Comparison of ENCODE assay signal across 9 cellular contexts in the genomic region with DNA sequence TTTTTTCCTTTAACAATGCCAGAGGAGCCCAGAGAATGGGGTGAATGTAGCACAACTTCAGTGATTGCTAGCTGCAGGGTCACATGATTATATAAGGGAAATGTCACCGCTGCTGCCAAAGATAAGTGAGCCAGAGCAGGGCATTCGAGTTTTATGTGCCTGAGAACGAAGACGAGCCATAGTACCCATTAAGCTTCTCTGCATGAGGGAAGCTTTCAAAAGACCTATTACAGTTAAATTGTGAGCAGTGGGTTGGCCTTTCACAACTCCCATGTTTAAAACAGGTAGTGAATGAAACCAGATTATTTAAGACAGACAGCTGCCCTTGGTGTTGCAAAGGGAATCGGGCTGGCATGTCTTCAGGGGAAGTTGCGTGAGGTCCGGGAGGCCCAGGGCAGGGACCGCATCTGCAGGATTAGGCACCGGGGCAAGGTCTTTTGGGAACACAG.
DNase-seq lines count a peak whose midpoint lies in the region; ATAC-seq and TF ChIP-seq lines count a peak whose summit lies in the region.
"Had no signal": no experiment of that assay in that cellular context is flagged by ENCODE, and none has a peak within 500 bp of the region (broad histone marks: within the 10 kb centered on the region; RNA-seq: fewer than 3 reads in every experiment).

No MANE protein-coding gene starts in this region.

- H3K9ac ChIP-seq in endodermal cell (ENCODE audit: extremely low read depth, low read length, poor library complexity, severe bottlenecking) (no peak overlapping the region), subcutaneous abdominal adipose tissue (ENCODE audit: low read length in 5 of 5) (peak overlapping the region in 3 of 5 donors; percentile 4 to 57 (median 25))

- H3K27me3 ChIP-seq in endodermal cell (ENCODE audit: control insufficient read depth, insufficient read depth, low read length, poor library complexity, severe bottlenecking) (no peaks in the 10 kb centered on the region), subcutaneous abdominal adipose tissue (ENCODE audit: control insufficient read depth in 5 of 5, insufficient read depth in 4 of 5, low read length in 5 of 5) (no peaks in the 10 kb centered on the region), A673 (replicated peaks; ENCODE audit: insufficient read depth, low read depth, low read length, poor library complexity) (no peaks in the 10 kb centered on the region)
- H3K27me3 ChIP-seq: dorsolateral prefrontal cortex had no signal

- CTCF ChIA-PET in A673 (lab: Charles Lee) = no interaction called here

- H3K36me3 Mint-ChIP-seq in endodermal cell (ENCODE audit: low read depth) = peaks cover 2% of the 10 kb centered on the region

- H3K4me1 ChIP-seq in endodermal cell (ENCODE audit: control insufficient read depth, insufficient read depth, low read length) = peaks cover 31% of the 10 kb centered on the region
- H3K4me1 ChIP-seq in subcutaneous abdominal adipose tissue (ENCODE audit: control insufficient read depth in 5 of 5, insufficient read depth in 5 of 5, low read length in 5 of 5) = peaks cover 0 to 63% (median 51%) of the 10 kb centered on the region in 5 donors
- no peaks in the 10 kb centered on the region for H3K4me1 ChIP-seq in A673 (ENCODE audit: insufficient read depth, low read length, poor library complexity, severe bottlenecking)

- H3K4me3 Mint-ChIP-seq in endodermal cell = no peak overlapping the region

- TF ChIP-seq CTCF in endodermal cell (conservative IDR thresholded peaks at IDR 0.05) = no peak
- no peak for TF ChIP-seq CTCF in A673 (conservative IDR thresholded peaks at IDR 0.05; ENCODE audit: low read depth, low read length)

- peak; percentile 67 for DNase-seq in activated effector memory CD4-positive, alpha-beta T cell treated with anti-CD3 and anti-CD28 coated beads, Interleukin-2, amount 50 U/mL, for 16 hours
- no peak for DNase-seq in activated effector memory CD4-positive, alpha-beta T cell treated with Interleukin-2 at 50 U/mL for 16 hours
- DNase-seq in RPMI8226 (peak; percentile 22), endodermal cell (no peak), NCI-H1694 (lab: John Stamatoyannopoulos, UW) (no peak), A673 (ENCODE audit: low spot score) (no peak)
- DNase-seq: dorsolateral prefrontal cortex had no signal

- H3K4me3 ChIP-seq in endodermal cell (ENCODE audit: low read length) (peak overlapping the region; percentile 5), subcutaneous abdominal adipose tissue (ENCODE audit: low read depth in 1 of 5, low read length in 5 of 5) (peak overlapping the region in 4 of 5 donors; percentile 22 to 43 (median 34)), A673 (ENCODE audit: low read depth, low read length, poor library complexity, severe bottlenecking) (no peak overlapping the region)
- H3K4me3 ChIP-seq: dorsolateral prefrontal cortex had no signal

- no peak overlapping the region for H3K27ac Mint-ChIP-seq in endodermal cell

- H3K9me3 Mint-ChIP-seq in endodermal cell = no peaks in the 10 kb centered on the region

- H3K27ac ChIP-seq in endodermal cell (ENCODE audit: low read depth, low read length) (no peak overlapping the region), subcutaneous abdominal adipose tissue (ENCODE audit: low read depth, low read length) (peak overlapping the region; percentile 92), A673 (ENCODE audit: low read depth, low read length, poor library complexity, severe bottlenecking) (no peak overlapping the region)

- peaks cover 68% of the 10 kb centered on the region for H3K4me1 Mint-ChIP-seq in endodermal cell

- no peak for TF ChIP-seq POLR2A in GM18505 (IDR thresholded peaks at IDR 0.05; ENCODE audit: borderline replicate concordance, extremely low read depth, insufficient read depth, insufficient read length)

- ATAC-seq in GM18505 (IDR thresholded peaks at IDR 0.05; ENCODE audit: unreplicated experiment) = no peak

- no peaks in the 10 kb centered on the region for H3K9me3 ChIP-seq in endodermal cell (ENCODE audit: control insufficient read depth, low read length)
- H3K9me3 ChIP-seq in subcutaneous abdominal adipose tissue (ENCODE audit: control insufficient read depth in 5 of 5, low read length in 5 of 5) = no peaks in the 10 kb centered on the region
- H3K9me3 ChIP-seq in A673 (ENCODE audit: low read depth, low read length, poor library complexity, severe bottlenecking) = no peaks in the 10 kb centered on the region

- intact Hi-C loops in A673 (cut with micrococcal nuclease; ENCODE audit: unreplicated experiment) = no loop called here

- no peaks in the 10 kb centered on the region for H3K27me3 Mint-ChIP-seq in endodermal cell (ENCODE audit: insufficient read depth)

- H3K36me3 ChIP-seq in endodermal cell (ENCODE audit: control insufficient read depth, insufficient read depth, low read length) (peaks cover 4% of the 10 kb centered on the region), subcutaneous abdominal adipose tissue (ENCODE audit: control insufficient read depth in 5 of 5, insufficient read depth in 5 of 5, low read length in 5 of 5) (peaks cover 0 to 4% (median 0%) of the 10 kb centered on the region in 5 donors), A673 (ENCODE audit: insufficient read depth, low read length, poor library complexity, severe bottlenecking) (no peaks in the 10 kb centered on the region)

- WGBS in endodermal cell (ENCODE audit: insufficient coverage in 1 of 2, insufficient read length in 1 of 2), 2 experiments = 86 to 88% methylated on average over 5 to 9 of the region's 9 CpGs

- no TSS peak for BruUV-seq in A673 (replicated peaks; lab: Mats Ljungman, UMichigan)

- POLR2A ChIA-PET in A673 (lab: Charles Lee; ENCODE audit: low non-redundant PET) = no interaction called here

Comparison
In these comparisons a context has a peak if more than half of its experiments do, and no peak if none do; other contexts are left out.
1. DNase-seq: peak in activated effector memory CD4-positive, alpha-beta T cell treated with anti-CD3 and anti-CD28 coated beads, Interleukin-2, amount 50 U/mL, for 16 hours (single experiment) and RPMI8226 (single experiment); none in activated effector memory CD4-positive, alpha-beta T cell treated with Interleukin-2 at 50 U/mL for 16 hours (single experiment), endodermal cell (single experiment), NCI-H1694 (single experiment) and A673 (single experiment).